Comparison of ENCODE assay signal across 8 cellular contexts in the genomic region with DNA sequence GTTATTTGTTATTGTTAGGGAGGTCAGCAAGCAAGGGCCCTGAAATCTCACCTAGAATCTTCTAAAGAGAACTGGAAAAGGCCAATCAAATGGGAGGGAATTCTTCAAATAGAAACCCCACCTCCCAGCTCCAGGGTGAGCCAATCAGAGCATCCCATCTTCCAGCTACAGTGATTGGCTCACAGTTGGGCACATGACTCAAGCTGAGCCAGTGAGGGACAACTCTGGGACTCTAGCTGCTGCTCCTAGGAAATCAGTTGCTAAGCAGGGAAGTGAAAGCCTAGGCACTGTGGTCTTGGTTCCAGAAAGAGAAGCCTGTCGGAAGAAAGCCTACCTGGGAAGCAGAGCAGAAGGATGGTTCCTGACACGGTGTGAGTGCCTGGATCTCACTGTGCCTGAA. TPM values are rescaled to one million over a fixed set of nuclear protein-coding genes. Genes with fewer than 3 reads are reported as not detected.
DNase-seq lines count a peak whose midpoint lies in the region; ATAC-seq and TF ChIP-seq lines count a peak whose summit lies in the region.

No MANE protein-coding gene starts in this region.

- no peaks in the 10 kb centered on the region for H3K9me3 Mint-ChIP-seq in progenitor cell of endocrine pancreas (ENCODE audit: low read depth)

- no TSS peak for BruUV-seq in mammary epithelial cell (replicated peaks; lab: Mats Ljungman, UMichigan)

- H3K9me3 ChIP-seq in mammary epithelial cell (replicated peaks; ENCODE audit: insufficient read depth, low read length), result no peaks in the 10 kb centered on the region

- peak overlapping the region; percentile 11 for H3K4me3 Mint-ChIP-seq in progenitor cell of endocrine pancreas (ENCODE audit: low read depth)

- peaks cover 42% of the 10 kb centered on the region for H3K27me3 Mint-ChIP-seq in progenitor cell of endocrine pancreas

- no peaks in the 10 kb centered on the region for H4K20me1 ChIP-seq in mammary epithelial cell (ENCODE audit: insufficient read depth, low read length)

- no peak overlapping the region for H3K4me3 ChIP-seq in mammary epithelial cell (replicated peaks in 1 of 3; ENCODE audit: insufficient read depth in 1 of 3, low read depth in 2 of 3, low read length in 3 of 3)

- no peak for TF ChIP-seq CTCF in mammary epithelial cell (conservative IDR thresholded peaks at IDR 0.05 in 1 of 2, IDR thresholded peaks at IDR 0.05 in 1 of 2; ENCODE audit: extremely low read depth in 1 of 2, insufficient read depth in 1 of 2, low read depth in 1 of 2, low read length in 2 of 2)
- no peak for TF ChIP-seq CTCF in progenitor cell of endocrine pancreas (IDR thresholded peaks at IDR 0.05; ENCODE audit: unreplicated experiment)

- intact Hi-C loops in mammary epithelial cell (cut with micrococcal nuclease), result no loop called here

- H3K79me2 ChIP-seq in mammary epithelial cell (ENCODE audit: insufficient read depth, low read length), result no peaks in the 10 kb centered on the region

- no peak overlapping the region for H3K4me2 ChIP-seq in mammary epithelial cell (ENCODE audit: insufficient read depth, low read depth, low read length)

- H3K36me3 ChIP-seq in mammary epithelial cell (ENCODE audit: insufficient read depth, low read length), result no peaks in the 10 kb centered on the region

- no peak overlapping the region for H3K27ac Mint-ChIP-seq in progenitor cell of endocrine pancreas

- dilution Hi-C loops in mammary epithelial cell (cut with HindIII; ENCODE audit: low sequenced_read_pairs), result loop anchor here (5.0 kb wide), 3 partner anchors 33 to 73 kb away; a partner anchor contains a TSS

- peaks cover 22% of the 10 kb centered on the region for H3K27me3 ChIP-seq in mammary epithelial cell (ENCODE audit: insufficient read depth, low read length)

- CTCF ChIA-PET in mammary epithelial cell (lab: Charles Lee; ENCODE audit: low non-redundant PET), result no interaction called here

- WGBS in mammary epithelial cell (ENCODE audit: low coverage, missing lambda C conversion rate), result 100% methylated on average over 2 of the region's 2 CpGs

- H3K36me3 Mint-ChIP-seq in progenitor cell of endocrine pancreas (ENCODE audit: insufficient read depth), result peaks cover 6% of the 10 kb centered on the region

- peak; percentile 61 for DNase-seq in NCI-H748 (lab: John Stamatoyannopoulos, UW; ENCODE audit: unreplicated experiment)
- DNase-seq in NCI-H748 treated with DMSO at 0.1 percent for 48 hours (lab: John Stamatoyannopoulos, UW), result no peak
- peak; percentile 25 for DNase-seq in NCI-H2196 (lab: John Stamatoyannopoulos, UW; ENCODE audit: unreplicated experiment)
- DNase-seq in mammary epithelial cell, result peak; percentile 37
- no peak for DNase-seq in progenitor cell of endocrine pancreas (ENCODE audit: low spot score, unreplicated experiment)
- no peak for DNase-seq in stimulated activated CD4-positive, alpha-beta T cell treated with anti-CD3 and anti-CD28 coated beads, Interleukin-4, amount 100 ng/mL, for 4 hours
- DNase-seq in stimulated activated CD8-positive, alpha-beta memory T cell treated with anti-CD3 and anti-CD28 coated beads, Interleukin-4, amount 100 ng/mL, for 48 hours, result no peak

- no peaks in the 10 kb centered on the region for H3K4me1 ChIP-seq in mammary epithelial cell (ENCODE audit: insufficient read depth, low read length)

- no peak for ATAC-seq in GM21737 (IDR thresholded peaks at IDR 0.05; ENCODE audit: unreplicated experiment)

- peak overlapping the region; percentile 31 for H2AFZ ChIP-seq in mammary epithelial cell (ENCODE audit: low read depth, low read length)

- peaks cover 4% of the 10 kb centered on the region for H3K4me1 Mint-ChIP-seq in progenitor cell of endocrine pancreas (ENCODE audit: low read depth)

- in situ Hi-C loops in mammary epithelial cell (cut with MboI; ENCODE audit: low sequenced_read_pairs in 2 of 2), result no loop called here

- no peak overlapping the region for H3K27ac ChIP-seq in mammary epithelial cell (ENCODE audit: insufficient read depth, low read depth, low read length)

- H3K9ac ChIP-seq in mammary epithelial cell (ENCODE audit: insufficient read depth, low read length), result no peak overlapping the region

RNA-seq across cellular contexts. Expression of a gene that starts 13.4 kb away (rescaled TPM):
- not detected for total RNA-seq in mammary epithelial cell
- not detected for polyA plus RNA-seq in mammary epithelial cell
- not detected for polyA minus RNA-seq in mammary epithelial cell
- 4.9 and 7.6 TPM in 2 replicates for total RNA-seq in progenitor cell of endocrine pancreas

RNA-seq across cellular contexts. Expression of a gene that starts 48.0 kb away (rescaled TPM):
- total RNA-seq in mammary epithelial cell, result not detected
- not detected for polyA plus RNA-seq in mammary epithelial cell
- not detected for polyA minus RNA-seq in mammary epithelial cell
- total RNA-seq in progenitor cell of endocrine pancreas, result 0.17 and 0.36 TPM in 2 replicates

RNA-seq across cellular contexts. Expression of a gene that starts 56.5 kb away (rescaled TPM):
- 10 to 100 TPM in 1 of 2 donors, 1 to 10 TPM in 1; 8.5 to 20.7 TPM for total RNA-seq in mammary epithelial cell
- polyA plus RNA-seq in mammary epithelial cell, result 22.8 TPM
- 21.8 TPM for polyA minus RNA-seq in mammary epithelial cell
- total RNA-seq in progenitor cell of endocrine pancreas, result 10.6 and 12.2 TPM in 2 replicates

Comparison
In these comparisons a context has a peak if more than half of its experiments do, and no peak if none do; other contexts are left out.
1. DNase-seq: peak in NCI-H748 (single experiment), NCI-H2196 (single experiment) and mammary epithelial cell (single experiment); none in NCI-H748 treated with DMSO at 0.1 percent for 48 hours (single experiment), progenitor cell of endocrine pancreas (single experiment), stimulated activated CD4-positive, alpha-beta T cell treated with anti-CD3 and anti-CD28 coated beads, Interleukin-4, amount 100 ng/mL, for 4 hours (0 of 2) and stimulated activated CD8-positive, alpha-beta memory T cell treated with anti-CD3 and anti-CD28 coated beads, Interleukin-4, amount 100 ng/mL, for 48 hours (single experiment).